In genomic region chr2:129934044-129934822, GRCh38 we compare ENCODE assay signal across 2 cellular contexts.
A peak's percentile ranks its signal among the peaks of the same experiment; 100 is the strongest.
TF ChIP-seq lines count a peak whose summit lies in the region.

No MANE protein-coding gene starts in this region.

TF ChIP-seq in HepG2, 621 proteins besides CTCF, POLR2A, EP300 and RAD21:
- TF ChIP-seq ZNF629 (CRISPR knock-in tag; conservative IDR thresholded peaks at IDR 0.05) (peak; percentile 82), FIP1L1 (IDR thresholded peaks at IDR 0.05; ENCODE audit: borderline replicate concordance, insufficient read depth, low read depth, low read length) (no peak), MAFF (IDR thresholded peaks at IDR 0.05; ENCODE audit: low read depth, low read length) (no peak)

TF ChIP-seq in H1, 55 proteins besides CTCF, POLR2A, EP300 and RAD21:
- peak; percentile 61 for TF ChIP-seq ASH2L (IDR thresholded peaks at IDR 0.05; ENCODE audit: low read length)
- peak; percentile 46 for TF ChIP-seq KDM4A (IDR thresholded peaks at IDR 0.05; ENCODE audit: low read depth, low read length, severe bottlenecking)
- no peak for TF ChIP-seq EGR1 (IDR thresholded peaks at IDR 0.05; ENCODE audit: borderline replicate concordance, low read depth, low read length)
- peak; percentile 71 for TF ChIP-seq MAX (IDR thresholded peaks at IDR 0.05)
- TF ChIP-seq CHD2 (IDR thresholded peaks at IDR 0.05; ENCODE audit: low read length) = no peak
- no peak for TF ChIP-seq HDAC6 (IDR thresholded peaks at IDR 0.05; ENCODE audit: low read depth, low read length)
- no peak for TF ChIP-seq BACH1 (IDR thresholded peaks at IDR 0.05; ENCODE audit: low read length)
- no peak for TF ChIP-seq TAF7 (optimal IDR thresholded peaks at IDR 0.05; ENCODE audit: borderline replicate concordance, low read depth, low read length)
- TF ChIP-seq HDAC2 (IDR thresholded peaks at IDR 0.05; ENCODE audit: borderline replicate concordance in 1 of 2, low read depth in 2 of 2, low read length in 2 of 2) = peak in 1 of 2 experiments; percentile 92; a peak in 1 of 4 replicates
- peak; percentile 39; the same call in 1 of the 2 replicates for TF ChIP-seq E2F6 (IDR thresholded peaks at IDR 0.05)
- TF ChIP-seq KDM1A (IDR thresholded peaks at IDR 0.05; ENCODE audit: borderline replicate concordance, low read length) = peak; percentile 96
- no peak for TF ChIP-seq SP2 (IDR thresholded peaks at IDR 0.05; ENCODE audit: low read length)
